Comparison of ENCODE assay signal across 22 cellular contexts in the genomic region with DNA sequence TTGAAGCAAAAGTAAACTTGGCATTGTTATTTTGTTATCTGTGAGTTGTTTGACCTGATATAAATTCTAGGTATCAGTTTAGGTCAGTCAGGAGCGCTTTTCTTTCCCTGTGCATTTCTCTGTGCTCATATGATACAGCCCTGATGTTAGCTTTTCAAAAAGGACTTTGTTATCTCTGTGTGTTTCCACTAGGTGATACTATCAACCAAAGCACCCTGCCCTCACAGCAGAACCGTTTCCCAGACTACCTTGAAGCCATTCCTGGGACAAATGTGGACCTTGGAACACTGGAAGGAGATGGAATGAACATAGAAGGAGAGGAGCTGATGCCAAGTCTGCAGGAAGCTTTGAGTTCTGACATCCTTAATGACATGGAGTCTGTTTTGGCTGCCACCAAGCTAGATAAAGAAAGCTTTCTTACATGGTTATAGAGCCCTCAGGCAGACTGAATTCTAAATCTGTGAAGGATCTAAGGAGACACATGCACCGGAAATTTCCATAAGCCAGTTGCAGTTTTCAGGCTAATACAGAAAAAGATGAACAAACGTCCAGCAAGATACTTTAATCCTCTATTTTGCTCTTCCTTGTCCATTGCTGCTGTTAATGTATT.
DNase-seq lines count a peak whose midpoint lies in the region; ATAC-seq and TF ChIP-seq lines count a peak whose summit lies in the region.
"Had no signal": no experiment of that assay in that cellular context is flagged by ENCODE, and none has a peak within 500 bp of the region (broad histone marks: within the 10 kb centered on the region; RNA-seq: fewer than 3 reads in every experiment).

No MANE protein-coding gene starts in this region.

- H3K27me3 ChIP-seq in SK-N-SH (ENCODE audit: insufficient read depth) = no peaks in the 10 kb centered on the region
- no peaks in the 10 kb centered on the region for H3K27me3 ChIP-seq in MM.1S (replicated peaks; ENCODE audit: insufficient read depth, low read length)
- H3K27me3 ChIP-seq: brain microvascular endothelial cell, transverse colon had no signal

- H4K20me1 ChIP-seq in SK-N-SH (ENCODE audit: insufficient read depth) (no peaks in the 10 kb centered on the region; the same call in 1 of the 2 replicates), MM.1S (ENCODE audit: insufficient read depth, low read length) (no peaks in the 10 kb centered on the region)

- H3K36me3 ChIP-seq in SK-N-SH (replicated peaks in 1 of 2; ENCODE audit: control insufficient read depth in 1 of 2, insufficient read depth in 2 of 2, low read length in 1 of 2) = peaks cover 3 to 61% of the 10 kb centered on the region in 2 experiments
- no peaks in the 10 kb centered on the region for H3K36me3 ChIP-seq in MM.1S (replicated peaks; ENCODE audit: insufficient read depth, low read length)
- H3K36me3 ChIP-seq: transverse colon had no signal

- H3F3A ChIP-seq in SK-N-SH (replicated peaks; ENCODE audit: insufficient read depth) (peaks cover 43% of the 10 kb centered on the region), MM.1S (ENCODE audit: insufficient read depth, low read length) (no peaks in the 10 kb centered on the region)

- H3K4me1 Mint-ChIP-seq in brain = peaks cover 39% of the 10 kb centered on the region
- peaks cover 37% of the 10 kb centered on the region for H3K4me1 Mint-ChIP-seq in type B pancreatic cell (ENCODE audit: unreplicated experiment)
- H3K4me1 Mint-ChIP-seq: stimulated activated naive B cell treated with anti-CD40 and anti-IgM and Interleukin-4, amounts not matched to agents 10 μg/mL and 1 μg/mL and 100 μg/mL, for 72 hours had no signal

- ATAC-seq in SK-N-SH treated with all-trans-retinoic acid at 6 μM for 48 hours (no peak; the same call in 2 of the 3 replicates), GM21619 (IDR thresholded peaks at IDR 0.05; ENCODE audit: unreplicated experiment) (no peak)
- ATAC-seq: activated T-cell treated with anti-CD3 and anti-CD28 coated beads, Interleukin-2, amount 50 U/mL, for 72 hours; stimulated activated naive B cell treated with anti-CD40 and anti-IgM and Interleukin-4, amounts not matched to agents 10 μg/mL and 1 μg/mL and 100 μg/mL, for 72 hours had no signal

- H3K4me1 ChIP-seq in SK-N-SH (ENCODE audit: control insufficient read depth in 1 of 2, insufficient read depth in 2 of 2, low read depth in 1 of 2, low read length in 1 of 2) = peaks cover 0 to 22% of the 10 kb centered on the region in 2 experiments; a peak in 3 of 4 replicates
- no peaks in the 10 kb centered on the region for H3K4me1 ChIP-seq in MM.1S (ENCODE audit: low read length)

- H3K9ac ChIP-seq in SK-N-SH = no peak overlapping the region
- no peak overlapping the region for H3K9ac ChIP-seq in MM.1S (ENCODE audit: low read length)

- H2AFZ ChIP-seq in SK-N-SH (ENCODE audit: low read depth) (no peak overlapping the region), MM.1S (ENCODE audit: low read length) (no peak overlapping the region)

- H3K4me3 Mint-ChIP-seq in brain (no peak overlapping the region), type B pancreatic cell (peak overlapping the region; percentile 22)
- H3K4me3 Mint-ChIP-seq: activated naive CD8-positive, alpha-beta T cell; activated T-cell treated with anti-CD3 and anti-CD28 coated beads, Interleukin-2, amount 50 U/mL, for 72 hours; dendritic cell treated with granulocyte-macrophage colony-stimulating factor and Interleukin-4, amounts not matched to agents 40 ng/mL and 50 ng/mL, for 4 days; H9; stimulated activated naive B cell treated with anti-CD40 and anti-IgM and Interleukin-4, amounts not matched to agents 10 μg/mL and 1 μg/mL and 100 μg/mL, for 72 hours had no signal

- peak overlapping the region in 3 of 5 experiments; percentile 21 to 52 (median 46) for H3K27ac Mint-ChIP-seq in brain
- peak overlapping the region; percentile 85 for H3K27ac Mint-ChIP-seq in type B pancreatic cell
- H3K27ac Mint-ChIP-seq: activated naive CD8-positive, alpha-beta T cell; activated T-cell treated with anti-CD3 and anti-CD28 coated beads, Interleukin-2, amount 50 U/mL, for 72 hours; dendritic cell treated with granulocyte-macrophage colony-stimulating factor and Interleukin-4, amounts not matched to agents 40 ng/mL and 50 ng/mL, for 4 days; stimulated activated naive B cell treated with anti-CD40 and anti-IgM and Interleukin-4, amounts not matched to agents 10 μg/mL and 1 μg/mL and 100 μg/mL, for 72 hours had no signal

- POLR2A ChIA-PET in SK-N-SH (lab: Yijun Ruan, JAX) = no interaction called here

- no peak overlapping the region for H3K4me3 ChIP-seq in SK-N-SH (ENCODE audit: low read depth in 2 of 2, low read length in 1 of 2)
- no peak overlapping the region for H3K4me3 ChIP-seq in MM.1S (ENCODE audit: low read length)
- H3K4me3 ChIP-seq: transverse colon had no signal

- H3K36me3 Mint-ChIP-seq in brain (peaks cover 23% of the 10 kb centered on the region), type B pancreatic cell (peaks cover 48% of the 10 kb centered on the region)
- H3K36me3 Mint-ChIP-seq: activated naive CD8-positive, alpha-beta T cell; stimulated activated naive B cell treated with anti-CD40 and anti-IgM and Interleukin-4, amounts not matched to agents 10 μg/mL and 1 μg/mL and 100 μg/mL, for 72 hours had no signal

- H3K79me2 ChIP-seq in SK-N-SH (ENCODE audit: insufficient read depth) (peaks cover 16% of the 10 kb centered on the region), MM.1S (ENCODE audit: low read length) (no peaks in the 10 kb centered on the region)

- DNase-seq in SK-N-SH = no peak
- DNase-seq in mucosa of gallbladder (ENCODE audit: low spot score) = peak; percentile 51
- DNase-seq in type B pancreatic cell (ENCODE audit: extremely low spot score, unreplicated experiment) = no peak
- DNase-seq in MM.1S = no peak
- DNase-seq in stimulated activated CD4-positive, alpha-beta T cell treated with anti-CD3 and anti-CD28 coated beads, Interleukin-4, amount 100 ng/mL, for 1 hour = no peak
- DNase-seq: activated CD4-positive, alpha-beta T cell treated with anti-CD3 and anti-CD28 coated beads for 1 hour; activated T-cell treated with anti-CD3 and anti-CD28 coated beads, Interleukin-2, amount 50 U/mL, for 72 hours; brain microvascular endothelial cell; H9; midbrain; NCI-H1436; NCI-H774; retina; stimulated activated CD4-positive, alpha-beta T cell treated with anti-CD3 and anti-CD28 coated beads, Interleukin-15, amount 100 ng/mL, for 24 hours; stimulated activated naive B cell treated with anti-CD40 and anti-IgM and Interleukin-4, amounts not matched to agents 10 μg/mL and 1 μg/mL and 100 μg/mL, for 72 hours; T-helper 9 cell; transverse colon had no signal

- no peak for TF ChIP-seq EP300 in SK-N-SH (IDR thresholded peaks at IDR 0.05; ENCODE audit: borderline replicate concordance in 1 of 2, low read depth in 1 of 2, low read length in 1 of 2)

- TF ChIP-seq RAD21 in SK-N-SH (IDR thresholded peaks at IDR 0.05; ENCODE audit: low read length) = no peak

- peak overlapping the region; percentile 7; the same call in 1 of the 2 replicates for H3K4me2 ChIP-seq in SK-N-SH
- no peak overlapping the region for H3K4me2 ChIP-seq in MM.1S (ENCODE audit: low read depth, low read length)

- H3K27ac ChIP-seq in SK-N-SH (ENCODE audit: low read depth in 2 of 2, low read length in 1 of 2) = peak overlapping the region; percentile 14 to 64; a peak in 2 of 4 replicates
- no peak overlapping the region for H3K27ac ChIP-seq in MM.1S (ENCODE audit: low read length)
- H3K27ac ChIP-seq: brain microvascular endothelial cell had no signal

- CTCF ChIA-PET in SK-N-SH (lab: Yijun Ruan, JAX) = interaction anchor here (1.1 to 1.3 kb wide), 2 partner anchors 58 to 112 kb away, joined by 3 read pairs; no protein-coding TSS in a partner anchor

- H3K9me3 ChIP-seq in SK-N-SH = no peaks in the 10 kb centered on the region
- no peaks in the 10 kb centered on the region for H3K9me3 ChIP-seq in MM.1S (replicated peaks; ENCODE audit: insufficient read depth, low read length)
- H3K9me3 ChIP-seq: transverse colon had no signal

- WGBS in SK-N-SH (ENCODE audit: low lambda C conversion rate) = 36% methylated on average over 4 of the region's 4 CpGs

- no peaks in the 10 kb centered on the region for H3K9me2 ChIP-seq in SK-N-SH
- no peaks in the 10 kb centered on the region for H3K9me2 ChIP-seq in MM.1S (replicated peaks; ENCODE audit: insufficient read depth, low read length)

- H3K27me3 Mint-ChIP-seq in brain (no peaks in the 10 kb centered on the region), type B pancreatic cell (no peaks in the 10 kb centered on the region)

- H3K9me3 Mint-ChIP-seq in brain (no peaks in the 10 kb centered on the region), type B pancreatic cell (no peaks in the 10 kb centered on the region)
- H3K9me3 Mint-ChIP-seq: activated T-cell treated with anti-CD3 and anti-CD28 coated beads, Interleukin-2, amount 50 U/mL, for 72 hours; dendritic cell treated with granulocyte-macrophage colony-stimulating factor and Interleukin-4, amounts not matched to agents 40 ng/mL and 50 ng/mL, for 4 days; H9; stimulated activated naive B cell treated with anti-CD40 and anti-IgM and Interleukin-4, amounts not matched to agents 10 μg/mL and 1 μg/mL and 100 μg/mL, for 72 hours had no signal

- TF ChIP-seq CTCF in SK-N-SH (IDR thresholded peaks at IDR 0.05) = no peak
- no peak for TF ChIP-seq CTCF in brain (conservative IDR thresholded peaks at IDR 0.05)
- no peak for TF ChIP-seq CTCF in type B pancreatic cell (conservative IDR thresholded peaks at IDR 0.05)
- TF ChIP-seq CTCF in MM.1S (IDR thresholded peaks at IDR 0.05; ENCODE audit: low read length) = no peak

TF ChIP-seq in SK-N-SH, 30 proteins besides CTCF, POLR2A, EP300 and RAD21 (continues in another document):
- TF ChIP-seq, protein P1, sequence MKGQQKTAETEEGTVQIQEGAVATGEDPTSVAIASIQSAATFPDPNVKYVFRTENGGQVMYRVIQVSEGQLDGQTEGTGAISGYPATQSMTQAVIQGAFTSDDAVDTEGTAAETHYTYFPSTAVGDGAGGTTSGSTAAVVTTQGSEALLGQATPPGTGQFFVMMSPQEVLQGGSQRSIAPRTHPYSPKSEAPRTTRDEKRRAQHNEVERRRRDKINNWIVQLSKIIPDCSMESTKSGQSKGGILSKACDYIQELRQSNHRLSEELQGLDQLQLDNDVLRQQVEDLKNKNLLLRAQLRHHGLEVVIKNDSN (IDR thresholded peaks at IDR 0.05; ENCODE audit: borderline replicate concordance, low read depth) = no peak
- no peak for TF ChIP-seq NRF1 (IDR thresholded peaks at IDR 0.05; ENCODE audit: low read depth, low read length)
